In genomic region chr4:139177888-139178609, GRCh38 we compare ENCODE assay signal across 8 cellular contexts. TPM values are rescaled to one million over a fixed set of nuclear protein-coding genes. Genes with fewer than 3 reads are reported as not detected.
DNase-seq lines count a peak whose midpoint lies in the region; ATAC-seq, FAIRE-seq and TF ChIP-seq lines count a peak whose summit lies in the region.

No MANE protein-coding gene starts in this region.

- POLR2A ChIA-PET in naive thymus-derived CD8-positive, alpha-beta T cell (lab: Charles Lee): interaction anchor here (1.2 to 2.9 kb wide), 5 partner anchors 94 to 275 kb away, joined by 4 to 18 read pairs (median 5); partner anchors contain the start of genes NAA15 and NDUFC1

- no peaks in the 10 kb centered on the region; the same call in 2 of the 3 replicates for H3K9me3 Mint-ChIP-seq in GM23338
- no peaks in the 10 kb centered on the region for H3K9me3 Mint-ChIP-seq in activated T-helper 1 cell treated with anti-CD3 and anti-CD28 coated beads, Interleukin-12 subunit alpha, Interleukin-12 subunit beta, Interleukin-2, Interleukin-4 antibody, amounts not matched to agents 30 ng/mL and 10 ng/mL and 1 ng/mL, durations not matched to agents 14 hours and 24 hours and 36 hours
- no peaks in the 10 kb centered on the region for H3K9me3 Mint-ChIP-seq in naive thymus-derived CD8-positive, alpha-beta T cell
- no peaks in the 10 kb centered on the region for H3K9me3 Mint-ChIP-seq in stimulated activated naive B cell treated with anti-CD40 and anti-IgM and Interleukin-4, amounts not matched to agents 10 μg/mL and 1 μg/mL and 100 μg/mL, for 72 hours

- peaks cover 31% of the 10 kb centered on the region for H3K79me2 ChIP-seq in GM23338 (replicated peaks; ENCODE audit: insufficient read depth)
- no peaks in the 10 kb centered on the region for H3K79me2 ChIP-seq in Karpas-422 (ENCODE audit: low read length)

- H2AFZ ChIP-seq in GM23338 (peak overlapping the region; percentile 76; the same call in 1 of the 2 replicates), Karpas-422 (ENCODE audit: low read length) (peak overlapping the region; percentile 98)

- peak overlapping the region; percentile 96 for H3K27ac Mint-ChIP-seq in GM23338
- peak overlapping the region; percentile 91 for H3K27ac Mint-ChIP-seq in activated T-helper 1 cell treated with anti-CD3 and anti-CD28 coated beads, Interleukin-12 subunit alpha, Interleukin-12 subunit beta, Interleukin-2, Interleukin-4 antibody, amounts not matched to agents 30 ng/mL and 10 ng/mL and 1 ng/mL, durations not matched to agents 14 hours and 24 hours and 36 hours
- peak overlapping the region; percentile 43 to 96 (median 90) for H3K27ac Mint-ChIP-seq in naive thymus-derived CD8-positive, alpha-beta T cell
- peak overlapping the region; percentile 99 for H3K27ac Mint-ChIP-seq in stimulated activated naive B cell treated with anti-CD40 and anti-IgM and Interleukin-4, amounts not matched to agents 10 μg/mL and 1 μg/mL and 100 μg/mL, for 72 hours

- ATAC-seq in GM23338: peak; percentile 56
- ATAC-seq in naive thymus-derived CD8-positive, alpha-beta T cell: peak; percentile 72 to 75
- peak; percentile 76 to 79 for ATAC-seq in stimulated activated naive B cell treated with anti-CD40 and anti-IgM and Interleukin-4, amounts not matched to agents 10 μg/mL and 1 μg/mL and 100 μg/mL, for 72 hours (replicated peaks)

- no peak for TF ChIP-seq CTCF in GM23338 (conservative IDR thresholded peaks at IDR 0.05; ENCODE audit: low read depth in 2 of 2)

- FAIRE-seq in RCC 7860 (lab: Jason Lieb, UNC): no peak

- H3K4me3 ChIP-seq in GM23338 (peak overlapping the region; percentile 88), Karpas-422 (ENCODE audit: low read length) (peak overlapping the region; percentile 86)

- peaks cover 29% of the 10 kb centered on the region for H3K4me1 Mint-ChIP-seq in GM23338
- H3K4me1 Mint-ChIP-seq in activated T-helper 1 cell treated with anti-CD3 and anti-CD28 coated beads, Interleukin-12 subunit alpha, Interleukin-12 subunit beta, Interleukin-2, Interleukin-4 antibody, amounts not matched to agents 30 ng/mL and 10 ng/mL and 1 ng/mL, durations not matched to agents 14 hours and 24 hours and 36 hours (ENCODE audit: low read depth): peaks cover 36% of the 10 kb centered on the region
- peaks cover 2 to 18% (median 14%) of the 10 kb centered on the region in 4 donors for H3K4me1 Mint-ChIP-seq in naive thymus-derived CD8-positive, alpha-beta T cell
- peaks cover 9 to 17% of the 10 kb centered on the region in 2 donors for H3K4me1 Mint-ChIP-seq in stimulated activated naive B cell treated with anti-CD40 and anti-IgM and Interleukin-4, amounts not matched to agents 10 μg/mL and 1 μg/mL and 100 μg/mL, for 72 hours

- intact Hi-C loops in activated T-helper 1 cell treated with anti-CD3 and anti-CD28 coated beads, Interleukin-12 subunit alpha, Interleukin-12 subunit beta, Interleukin-2, Interleukin-4 antibody, amounts not matched to agents 30 ng/mL and 10 ng/mL and 1 ng/mL, durations not matched to agents 14 hours and 24 hours and 36 hours (cut with micrococcal nuclease): loop anchor here (1.0 to 5.0 kb wide), 16 partner anchors 51 to 1346 kb away; partner anchors contain the start of genes ELMOD2, NAA15, NOCT and SCOC

- DNase-seq in Daoy (ENCODE audit: low read depth) (peak; percentile 90), GM23338 (ENCODE audit: low spot score) (peak; percentile 98), Karpas-422 (peak; percentile 96), RCC 7860 (ENCODE audit: low spot score) (peak; percentile 70), fibroblast of gingiva (ENCODE audit: low read depth) (peak; percentile 95)
- DNase-seq in activated T-helper 1 cell treated with anti-CD3 and anti-CD28 coated beads, Interleukin-12 subunit alpha, Interleukin-12 subunit beta, Interleukin-2, Interleukin-4 antibody, amounts not matched to agents 30 ng/mL and 10 ng/mL and 1 ng/mL, durations not matched to agents 14 hours and 24 hours and 36 hours (ENCODE audit: low spot score): peak; percentile 97
- peak; percentile 81 to 93 (median 85) for DNase-seq in naive thymus-derived CD8-positive, alpha-beta T cell
- peak; percentile 89 for DNase-seq in stimulated activated naive B cell treated with anti-CD40 and anti-IgM and Interleukin-4, amounts not matched to agents 10 μg/mL and 1 μg/mL and 100 μg/mL, for 72 hours

- H3K4me1 ChIP-seq in GM23338 (ENCODE audit: insufficient read depth) (peaks cover 34% of the 10 kb centered on the region), Karpas-422 (ENCODE audit: low read length) (peaks cover 24% of the 10 kb centered on the region)

- H3K27ac ChIP-seq in GM23338 (ENCODE audit: low read depth) (peak overlapping the region; percentile 96), Karpas-422 (ENCODE audit: low read length) (no peak overlapping the region)

- H4K20me1 ChIP-seq in GM23338 (replicated peaks; ENCODE audit: insufficient read depth) (peaks cover 9% of the 10 kb centered on the region; the same call in 1 of the 2 replicates), Karpas-422 (ENCODE audit: insufficient read depth, low read depth, low read length) (no peaks in the 10 kb centered on the region)

- H3K9me2 ChIP-seq in GM23338 (ENCODE audit: insufficient read depth) (no peaks in the 10 kb centered on the region), Karpas-422 (replicated peaks; ENCODE audit: insufficient read depth, low read length) (no peaks in the 10 kb centered on the region)

- H3K36me3 Mint-ChIP-seq in GM23338 (ENCODE audit: low read depth): no peaks in the 10 kb centered on the region; the same call in 2 of the 3 replicates
- H3K36me3 Mint-ChIP-seq in activated T-helper 1 cell treated with anti-CD3 and anti-CD28 coated beads, Interleukin-12 subunit alpha, Interleukin-12 subunit beta, Interleukin-2, Interleukin-4 antibody, amounts not matched to agents 30 ng/mL and 10 ng/mL and 1 ng/mL, durations not matched to agents 14 hours and 24 hours and 36 hours (ENCODE audit: low read depth): no peaks in the 10 kb centered on the region
- no peaks in the 10 kb centered on the region for H3K36me3 Mint-ChIP-seq in naive thymus-derived CD8-positive, alpha-beta T cell
- peaks cover 0 to 4% of the 10 kb centered on the region in 2 donors for H3K36me3 Mint-ChIP-seq in stimulated activated naive B cell treated with anti-CD40 and anti-IgM and Interleukin-4, amounts not matched to agents 10 μg/mL and 1 μg/mL and 100 μg/mL, for 72 hours

- H3K4me3 Mint-ChIP-seq in GM23338: peak overlapping the region; percentile 98
- peak overlapping the region; percentile 86 for H3K4me3 Mint-ChIP-seq in activated T-helper 1 cell treated with anti-CD3 and anti-CD28 coated beads, Interleukin-12 subunit alpha, Interleukin-12 subunit beta, Interleukin-2, Interleukin-4 antibody, amounts not matched to agents 30 ng/mL and 10 ng/mL and 1 ng/mL, durations not matched to agents 14 hours and 24 hours and 36 hours
- H3K4me3 Mint-ChIP-seq in naive thymus-derived CD8-positive, alpha-beta T cell: peak overlapping the region; percentile 85 to 94 (median 90)
- H3K4me3 Mint-ChIP-seq in stimulated activated naive B cell treated with anti-CD40 and anti-IgM and Interleukin-4, amounts not matched to agents 10 μg/mL and 1 μg/mL and 100 μg/mL, for 72 hours: peak overlapping the region; percentile 90 to 98

- H3F3A ChIP-seq in GM23338 (replicated peaks; ENCODE audit: low read depth): peaks cover 18% of the 10 kb centered on the region

- H3K27me3 ChIP-seq in GM23338 (ENCODE audit: insufficient read depth): peaks cover 16% of the 10 kb centered on the region
- no peaks in the 10 kb centered on the region for H3K27me3 ChIP-seq in Karpas-422 (ENCODE audit: low read length)

- H3K4me2 ChIP-seq in GM23338: peak overlapping the region; percentile 84
- H3K4me2 ChIP-seq in Karpas-422 (ENCODE audit: low read depth, low read length, poor library complexity, severe bottlenecking): peak overlapping the region; percentile 100

- no peaks in the 10 kb centered on the region for H3K9me3 ChIP-seq in Karpas-422 (ENCODE audit: low read length)

- H3K27me3 Mint-ChIP-seq in GM23338 (ENCODE audit: insufficient read depth, low read depth, poor library complexity): peaks cover 17% of the 10 kb centered on the region
- peaks cover 50% of the 10 kb centered on the region for H3K27me3 Mint-ChIP-seq in activated T-helper 1 cell treated with anti-CD3 and anti-CD28 coated beads, Interleukin-12 subunit alpha, Interleukin-12 subunit beta, Interleukin-2, Interleukin-4 antibody, amounts not matched to agents 30 ng/mL and 10 ng/mL and 1 ng/mL, durations not matched to agents 14 hours and 24 hours and 36 hours (ENCODE audit: insufficient read depth)
- H3K27me3 Mint-ChIP-seq in naive thymus-derived CD8-positive, alpha-beta T cell: no peaks in the 10 kb centered on the region
- no peaks in the 10 kb centered on the region for H3K27me3 Mint-ChIP-seq in stimulated activated naive B cell treated with anti-CD40 and anti-IgM and Interleukin-4, amounts not matched to agents 10 μg/mL and 1 μg/mL and 100 μg/mL, for 72 hours

- no peaks in the 10 kb centered on the region for H3K36me3 ChIP-seq in GM23338 (ENCODE audit: insufficient read depth)
- H3K36me3 ChIP-seq in Karpas-422 (ENCODE audit: insufficient read depth, low read length): no peaks in the 10 kb centered on the region

- peak overlapping the region; percentile 73 for H3K9ac ChIP-seq in Karpas-422 (ENCODE audit: low read length)

TF ChIP-seq in GM23338, 12 proteins besides CTCF, POLR2A, EP300 and RAD21 (continues in another document):
- TF ChIP-seq EZH2phosphoT487 (IDR thresholded peaks at IDR 0.05; ENCODE audit: unreplicated experiment): no peak

RNA-seq across cellular contexts. Expression of gene ELF2, which starts 1.0 kb away (rescaled TPM):
- 17.9 and 20.4 TPM in 2 replicates for total RNA-seq in Daoy (2014; rRNA removed; shearing (Covaris generic))
- total RNA-seq in GM23338 (2014; rRNA removed; shearing (Covaris generic)): 35.2 and 48.8 TPM in 2 replicates
- polyA plus RNA-seq in GM23338 (2016; fragmentation: Nextera tagmentation; extraction: Ambion mirVana): 33.2 and 38.2 TPM in 2 replicates
- total RNA-seq in Karpas-422 (2014; rRNA removed; shearing (Covaris generic); ENCODE audit: low replicate concordance): 17.4 and 33.1 TPM in 2 replicates
- total RNA-seq in activated T-helper 1 cell treated with anti-CD3 and anti-CD28 coated beads, Interleukin-12 subunit alpha, Interleukin-12 subunit beta, Interleukin-2, Interleukin-4 antibody, amounts not matched to agents 30 ng/mL and 10 ng/mL and 1 ng/mL, durations not matched to agents 14 hours and 24 hours and 36 hours: 26.3 and 29.3 TPM in 2 replicates
- 10 to 100 TPM; 63.1 to 68.6 TPM for total RNA-seq in naive thymus-derived CD8-positive, alpha-beta T cell
- 10 to 100 TPM; 23.0 to 34.4 (median 24.1) TPM for polyA plus RNA-seq in naive thymus-derived CD8-positive, alpha-beta T cell
